2 cellular contexts compared by ENCODE assay signal in genomic region chr6:167171300-167171699, GRCh38. TPM values are rescaled to one million over a fixed set of nuclear protein-coding genes. Genes with fewer than 3 reads are reported as not detected.
"Had no signal": no experiment of that assay in that cellular context is flagged by ENCODE, and none has a peak within 500 bp of the region (broad histone marks: within the 10 kb centered on the region; RNA-seq: fewer than 3 reads in every experiment).

No MANE protein-coding gene starts in this region.

RNA-seq across cellular contexts. Expression of gene GPR31, which starts 13.5 kb away (rescaled TPM):
- total RNA-seq: G401, GM12878 had no signal
- polyA plus RNA-seq: GM12878 had no signal

RNA-seq across cellular contexts. Expression of gene CCR6, which starts 48.4 kb away (rescaled TPM):
- total RNA-seq: G401 had no signal
